Comparison of ENCODE assay signal across 25 cellular contexts in the genomic region with DNA sequence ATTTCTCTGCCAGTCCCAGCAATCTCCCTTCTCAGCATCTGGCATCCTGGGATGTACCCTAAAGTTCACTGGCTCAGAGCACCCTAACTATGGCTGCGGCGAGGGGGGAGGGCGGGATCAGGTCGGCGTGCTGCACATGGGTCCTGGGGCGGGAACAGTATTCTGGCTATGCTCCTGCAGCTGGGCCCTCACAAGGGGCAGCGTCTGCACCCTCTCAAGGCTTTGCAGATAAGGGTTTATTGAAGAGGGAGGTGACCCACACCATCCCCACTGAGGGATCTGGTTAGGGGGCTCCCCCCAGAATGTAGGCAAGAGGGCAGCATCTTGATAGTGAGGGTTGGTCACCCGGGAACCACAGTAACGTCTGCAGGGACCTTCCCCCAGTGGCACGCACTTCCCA. TPM values are rescaled to one million over a fixed set of nuclear protein-coding genes. Genes with fewer than 3 reads are reported as not detected.
"Had no signal": no experiment of that assay in that cellular context is flagged by ENCODE, and none has a peak within 500 bp of the region (broad histone marks: within the 10 kb centered on the region; RNA-seq: fewer than 3 reads in every experiment).

No MANE protein-coding gene starts in this region.

- DNase-seq: activated CD4-positive, alpha-beta memory T cell treated with anti-CD3 and anti-CD28 coated beads, Interleukin-2, amount 10 ng/mL, durations not matched to agents 7 days and 5 days; activated CD4-positive, alpha-beta T cell treated with anti-CD3 and anti-CD28 coated beads for 48 hours; anterior cingulate cortex; dermis blood vessel endothelial cell; effector CD4-positive, alpha-beta T cell; foreskin keratinocyte; heart right ventricle; kidney glomerular epithelial cell; left ventricle myocardium inferior; nephron progenitor cell; stimulated activated CD4-positive, alpha-beta T cell treated with anti-CD3 and anti-CD28 coated beads, Interleukin-15, amount 100 ng/mL, for 24 hours; stimulated activated CD4-positive, alpha-beta T cell treated with anti-CD3 and anti-CD28 coated beads, Interleukin-2, amount 100 ng/mL, for 24 hours; stimulated activated naive B cell treated with anti-CD40 and anti-IgM and Interleukin-4, amounts not matched to agents 10 μg/mL and 1 μg/mL and 100 μg/mL, for 72 hours; stomach; T-helper 1 cell had no signal

- H3K9me3 ChIP-seq: neutrophil had no signal

- FAIRE-seq: bronchial epithelial cell, colon, TTC549 had no signal

- H3K36me3 ChIP-seq: esophagus muscularis mucosa, heart right ventricle, left ventricle myocardium inferior, neutrophil, stomach, tibial artery had no signal

- H3K27ac ChIP-seq: esophagus muscularis mucosa, foreskin keratinocyte, heart right ventricle, left ventricle myocardium inferior, neutrophil, stomach, tibial artery, VCaP had no signal

- ATAC-seq: activated CD4-positive, CD25-positive, alpha-beta regulatory T cell treated with anti-CD3 and anti-CD28 coated beads, Interleukin-2, amount 50 U/mL, for 24 hours; foreskin keratinocyte; heart right ventricle; stimulated activated naive B cell treated with anti-CD40 and anti-IgM and Interleukin-4, amounts not matched to agents 10 μg/mL and 1 μg/mL and 100 μg/mL, for 72 hours had no signal

- H3K4me2 ChIP-seq: smooth muscle cell had no signal

- H3K4me3 ChIP-seq: esophagus muscularis mucosa, heart right ventricle, left ventricle myocardium inferior, smooth muscle cell, stomach, tibial artery had no signal

- H3K4me1 ChIP-seq: foreskin keratinocyte, heart right ventricle, left ventricle myocardium inferior, stomach had no signal

RNA-seq across cellular contexts. Expression of a gene that starts 44.9 kb away (rescaled TPM):
- total RNA-seq: bronchial epithelial cell, dermis blood vessel endothelial cell, lung microvascular endothelial cell had no signal
